ENCODE assay signal across 14 cellular contexts in genomic region chr1:12181568-12181967, GRCh38. TPM values are rescaled to one million over a fixed set of nuclear protein-coding genes. Genes with fewer than 3 reads are reported as not detected.
DNase-seq lines count a peak whose midpoint lies in the region; ATAC-seq and TF ChIP-seq lines count a peak whose summit lies in the region.
"Had no signal": no experiment of that assay in that cellular context is flagged by ENCODE, and none has a peak within 500 bp of the region (broad histone marks: within the 10 kb centered on the region; RNA-seq: fewer than 3 reads in every experiment).

No MANE protein-coding gene starts in this region.

- H3K36me3 ChIP-seq in heart left ventricle (peaks cover 0 to 27% (median 0%) of the 10 kb centered on the region in 9 donors), uterus (no peaks in the 10 kb centered on the region)
- H3K36me3 ChIP-seq: BE2C, brain microvascular endothelial cell had no signal

- 92 to 94% (median 93%) methylated on average over 6 to 7 of the region's 7 CpGs for WGBS in heart left ventricle, 4 donors

- no peak overlapping the region for H3K4me3 Mint-ChIP-seq in central memory CD8-positive, alpha-beta T cell
- peak overlapping the region; percentile 54 for H3K4me3 Mint-ChIP-seq in natural killer cell treated with Interleukin-12 subunit alpha and Interleukin-12 subunit beta and Interleukin-15 and Interleukin-18, amount 100 ng/mL, for 72 hours
- H3K4me3 Mint-ChIP-seq: nephron had no signal

- H3K4me3 ChIP-seq in heart left ventricle (no peak overlapping the region), uterus (no peak overlapping the region)

- H3K4me1 Mint-ChIP-seq in central memory CD8-positive, alpha-beta T cell = peaks cover 84% of the 10 kb centered on the region
- peaks cover 61 to 74% of the 10 kb centered on the region in 2 donors for H3K4me1 Mint-ChIP-seq in natural killer cell treated with Interleukin-12 subunit alpha and Interleukin-12 subunit beta and Interleukin-15 and Interleukin-18, amount 100 ng/mL, for 72 hours (ENCODE audit: low read depth in 2 of 2)

- H3K27ac ChIP-seq in heart left ventricle (peak overlapping the region in 9 of 12 donors; percentile 16 to 96 (median 63)), uterus (peak overlapping the region; percentile 83 to 90)
- H3K27ac ChIP-seq: brain microvascular endothelial cell had no signal

- no peaks in the 10 kb centered on the region for H3K9me3 Mint-ChIP-seq in central memory CD8-positive, alpha-beta T cell
- H3K9me3 Mint-ChIP-seq in natural killer cell treated with Interleukin-12 subunit alpha and Interleukin-12 subunit beta and Interleukin-15 and Interleukin-18, amount 100 ng/mL, for 72 hours = no peaks in the 10 kb centered on the region
- H3K9me3 Mint-ChIP-seq: nephron had no signal

- DNase-seq in heart left ventricle (no peak), Right ventricle myocardium superior (no peak), uterus (no peak), NCI-H526 (lab: John Stamatoyannopoulos, UW) (no peak), AML-193 (lab: John Stamatoyannopoulos, UW) (no peak)
- DNase-seq in central memory CD8-positive, alpha-beta T cell (ENCODE audit: low spot score in 2 of 2) = no peak
- no peak for DNase-seq in natural killer cell treated with Interleukin-12 subunit alpha and Interleukin-12 subunit beta and Interleukin-15 and Interleukin-18, amount 100 ng/mL, for 72 hours (ENCODE audit: low spot score)
- DNase-seq: BE2C, brain microvascular endothelial cell, kidney glomerular epithelial cell, NCI-H1092, NCI-H226 had no signal

- H3K27me3 Mint-ChIP-seq in central memory CD8-positive, alpha-beta T cell = no peaks in the 10 kb centered on the region
- H3K27me3 Mint-ChIP-seq in natural killer cell treated with Interleukin-12 subunit alpha and Interleukin-12 subunit beta and Interleukin-15 and Interleukin-18, amount 100 ng/mL, for 72 hours = no peaks in the 10 kb centered on the region

- TF ChIP-seq CTCF in heart left ventricle (IDR thresholded peaks at IDR 0.05) = no peak
- TF ChIP-seq CTCF in uterus (IDR thresholded peaks at IDR 0.05) = no peak

- TF ChIP-seq POLR2A in heart left ventricle (IDR thresholded peaks at IDR 0.05) (no peak), uterus (IDR thresholded peaks at IDR 0.05) (no peak)

- intact Hi-C loops in heart left ventricle (cut with DNase I) = loop anchor here in 3 of 10 donors (5.0 to 10.0 kb wide), 3 partner anchors 34 to 47 kb away; no protein-coding TSS in a partner anchor
- intact Hi-C loops in Right ventricle myocardium superior (cut with DNase I) = no loop called here
- intact Hi-C loops in uterus (cut with DNase I; ENCODE audit: low total_unique reads) = no loop called here

- H3K4me1 ChIP-seq in heart left ventricle (peaks cover 18 to 100% (median 65%) of the 10 kb centered on the region in 12 donors), uterus (peaks cover 0 to 33% of the 10 kb centered on the region in 2 donors)
- H3K4me1 ChIP-seq: BE2C had no signal

- H3K9me3 ChIP-seq in heart left ventricle = no peaks in the 10 kb centered on the region
- H3K9me3 ChIP-seq in uterus = no peaks in the 10 kb centered on the region
- H3K9me3 ChIP-seq: BE2C had no signal

- peak overlapping the region; percentile 100 for H3K27ac Mint-ChIP-seq in central memory CD8-positive, alpha-beta T cell (ENCODE audit: low read depth)
- peak overlapping the region; percentile 65 to 99 for H3K27ac Mint-ChIP-seq in natural killer cell treated with Interleukin-12 subunit alpha and Interleukin-12 subunit beta and Interleukin-15 and Interleukin-18, amount 100 ng/mL, for 72 hours

- ATAC-seq in heart left ventricle = no peak
- no peak for ATAC-seq in Right ventricle myocardium superior (ENCODE audit: poor library complexity)
- no peak for ATAC-seq in central memory CD8-positive, alpha-beta T cell (replicated peaks; ENCODE audit: extremely low read depth, poor library complexity, severe bottlenecking)
- ATAC-seq in natural killer cell treated with Interleukin-12 subunit alpha and Interleukin-12 subunit beta and Interleukin-15 and Interleukin-18, amount 100 ng/mL, for 72 hours = no peak
- ATAC-seq in HG02763 (IDR thresholded peaks at IDR 0.05; ENCODE audit: unreplicated experiment) = no peak

- H3K27me3 ChIP-seq in heart left ventricle = no peaks in the 10 kb centered on the region
- H3K27me3 ChIP-seq in uterus = no peaks in the 10 kb centered on the region
- H3K27me3 ChIP-seq: BE2C, brain microvascular endothelial cell had no signal

- H3K36me3 Mint-ChIP-seq in central memory CD8-positive, alpha-beta T cell (ENCODE audit: insufficient read depth) = peaks cover 42% of the 10 kb centered on the region
- peaks cover 6% of the 10 kb centered on the region for H3K36me3 Mint-ChIP-seq in natural killer cell treated with Interleukin-12 subunit alpha and Interleukin-12 subunit beta and Interleukin-15 and Interleukin-18, amount 100 ng/mL, for 72 hours

RNA-seq across cellular contexts. Expression of gene TNFRSF1B, which starts 14.8 kb away (rescaled TPM):
- total RNA-seq in heart left ventricle (10 to 100 TPM; 11.2 to 71.0 (median 16.6) TPM), Right ventricle myocardium superior (13.7 TPM), uterus (10 to 100 TPM in 3 of 4 donors, 1 to 10 TPM in 1; 8.8 to 53.4 (median 24.2) TPM)
- 10 to 100 TPM in 1 of 2 donors, 1 to 10 TPM in 1; 8.6 to 14.9 TPM for polyA plus RNA-seq in heart left ventricle
- total RNA-seq in natural killer cell treated with Interleukin-12 subunit alpha and Interleukin-12 subunit beta and Interleukin-15 and Interleukin-18, amount 100 ng/mL, for 72 hours = 100 to 1,000 TPM; 452 to 479 TPM

RNA-seq across cellular contexts. Expression of gene VPS13D, which starts 48.3 kb away (rescaled TPM):
- total RNA-seq in heart left ventricle = 100 to 1,000 TPM in 4 of 9 donors, 10 to 100 TPM in 5; 74.3 to 301 (median 95.8) TPM
- polyA plus RNA-seq in heart left ventricle = 10 to 100 TPM; 32.1 to 84.8 TPM
- 63.3 TPM for total RNA-seq in Right ventricle myocardium superior
- total RNA-seq in natural killer cell treated with Interleukin-12 subunit alpha and Interleukin-12 subunit beta and Interleukin-15 and Interleukin-18, amount 100 ng/mL, for 72 hours = 10 to 100 TPM; 41.8 to 71.7 TPM
- 100 to 1,000 TPM in 1 of 4 donors, 10 to 100 TPM in 3; 33.2 to 115 (median 56.5) TPM for total RNA-seq in uterus

Comparison
In these comparisons a context has a peak if more than half of its experiments do, and no peak if none do; other contexts are left out.
1. RNA of gene TNFRSF1B, which starts 14.8 kb away (total RNA-seq): 452 to 479 TPM in natural killer cell treated with Interleukin-12 subunit alpha and Interleukin-12 subunit beta and Interleukin-15 and Interleukin-18, amount 100 ng/mL, for 72 hours; 8.8 to 53.4 TPM in uterus, 11.2 to 71.0 TPM in heart left ventricle and 13.7 TPM in Right ventricle myocardium superior (single experiment); every median in the first group is over 4 times any median in the second.